22 cellular contexts compared by ENCODE assay signal in genomic region chr1:87130437-87130836, GRCh38.
DNase-seq lines count a peak whose midpoint lies in the region; ATAC-seq and TF ChIP-seq lines count a peak whose summit lies in the region.
"Had no signal": no experiment of that assay in that cellular context is flagged by ENCODE, and none has a peak within 500 bp of the region (broad histone marks: within the 10 kb centered on the region; RNA-seq: fewer than 3 reads in every experiment).

No MANE protein-coding gene starts in this region.

- peak; percentile 3 for DNase-seq in H7
- peak; percentile 80 for DNase-seq in OCI-M1 (lab: John Stamatoyannopoulos, UW)
- DNase-seq in esophagus squamous epithelium (lab: John Stamatoyannopoulos, UW) = no peak
- no peak for DNase-seq in psoas muscle
- no peak for DNase-seq in cerebellar nuclear complex (lab: John Stamatoyannopoulos, UW)
- no peak for DNase-seq in stimulated activated naive CD8-positive, alpha-beta T cell treated with anti-CD3 and anti-CD28 coated beads, Interleukin-15, Interleukin-2, amounts not matched to agents 100 U/mL and 50 U/mL, for 24 hours
- DNase-seq: ACHN; activated CD4-positive, CD25-positive, alpha-beta regulatory T cell treated with anti-CD3 and anti-CD28 coated beads, Interleukin-2, amount 50 U/mL, for 72 hours; activated CD8-positive, alpha-beta T cell treated with anti-CD3 and anti-CD28 coated beads for 36 hours; activated effector memory CD4-positive, alpha-beta T cell treated with Interleukin-2 at 50 U/mL for 16 hours; activated naive CD8-positive, alpha-beta T cell treated with anti-CD3 and anti-CD28 coated beads for 36 hours; Caco-2; DMS79 treated with DMSO at 0.1 percent for 48 hours; NCI-H1105 treated with DMSO at 0.1 percent for 48 hours; NCI-H446; T-helper 9 cell had no signal

- H3K4me1 ChIP-seq in esophagus squamous epithelium = peaks cover 0 to 58% (median 12%) of the 10 kb centered on the region in 3 donors
- H3K4me1 ChIP-seq in psoas muscle = no peaks in the 10 kb centered on the region
- H3K4me1 ChIP-seq: Caco-2 had no signal

- H3K9me3 ChIP-seq in esophagus squamous epithelium (no peaks in the 10 kb centered on the region), psoas muscle (no peaks in the 10 kb centered on the region)
- H3K9me3 ChIP-seq: BLaER1, Caco-2 had no signal

- 67 to 90% methylated on average over 2 to 4 of the region's 4 CpGs for WGBS in esophagus squamous epithelium, 2 donors
- 85 to 88% (median 86%) methylated on average over 4 of the region's 4 CpGs for WGBS in psoas muscle, 3 donors

- intact Hi-C loops in esophagus squamous epithelium (cut with DNase I) (loop anchor here (10.0 kb wide), 1 partner anchor 154 kb away; no protein-coding TSS in a partner anchor), psoas muscle (cut with DNase I) (loop anchor here in 1 of 2 donors (5.0 to 10.0 kb wide), 4 partner anchors 164 to 917 kb away; partner anchors contain the start of gene LMO4)

- H3K36me3 ChIP-seq in H7 (replicated peaks; ENCODE audit: control insufficient read depth, insufficient read depth, low read length) (no peaks in the 10 kb centered on the region), esophagus squamous epithelium (no peaks in the 10 kb centered on the region), psoas muscle (ENCODE audit: insufficient read depth in 1 of 2, low read depth in 1 of 2) (no peaks in the 10 kb centered on the region)
- H3K36me3 ChIP-seq: BLaER1 had no signal

- no peak for TF ChIP-seq CTCF in esophagus squamous epithelium (IDR thresholded peaks at IDR 0.05)
- TF ChIP-seq CTCF in psoas muscle (IDR thresholded peaks at IDR 0.05) = no peak

- no peak for TF ChIP-seq POLR2A in esophagus squamous epithelium (IDR thresholded peaks at IDR 0.05)

- ATAC-seq in psoas muscle (no peak), HG03095 (IDR thresholded peaks at IDR 0.05; ENCODE audit: unreplicated experiment) (no peak), GM19324 (IDR thresholded peaks at IDR 0.05; ENCODE audit: low FRiP score, unreplicated experiment) (no peak)
- ATAC-seq in stimulated activated naive CD8-positive, alpha-beta T cell treated with anti-CD3 and anti-CD28 coated beads, Interleukin-15, Interleukin-2, amounts not matched to agents 100 U/mL and 50 U/mL, for 24 hours = no peak
- ATAC-seq: activated CD8-positive, alpha-beta T cell treated with anti-CD3 and anti-CD28 coated beads for 36 hours; GM12878 had no signal

- H3K27ac ChIP-seq in esophagus squamous epithelium (peak overlapping the region in 3 of 4 donors; percentile 58 to 75 (median 65)), psoas muscle (no peak overlapping the region)
- H3K27ac ChIP-seq: BLaER1, epithelial cell of prostate had no signal

- H3K4me3 ChIP-seq in H7 (ENCODE audit: insufficient read depth, low read depth, low read length) (no peak overlapping the region), esophagus squamous epithelium (peak overlapping the region in 2 of 4 donors; percentile 21 to 40), psoas muscle (peak overlapping the region; percentile 31)
- H3K4me3 ChIP-seq: BLaER1, GM12878, skin epidermis had no signal

- H3K27me3 ChIP-seq in H7 (ENCODE audit: control insufficient read depth, insufficient read depth, low read length) (peaks cover 15% of the 10 kb centered on the region), esophagus squamous epithelium (peaks cover 0 to 7% (median 0%) of the 10 kb centered on the region in 4 donors), psoas muscle (ENCODE audit: insufficient read depth in 3 of 3, low read length in 2 of 3) (peaks cover 0 to 3% (median 0%) of the 10 kb centered on the region in 3 donors)
- H3K27me3 ChIP-seq: BLaER1 had no signal

Comparison
In these comparisons a context has a peak if more than half of its experiments do, and no peak if none do; other contexts are left out.
1. DNase-seq: peak in H7 (single experiment) and OCI-M1 (single experiment); none in esophagus squamous epithelium (single experiment), psoas muscle (0 of 2), cerebellar nuclear complex (0 of 2) and stimulated activated naive CD8-positive, alpha-beta T cell treated with anti-CD3 and anti-CD28 coated beads, Interleukin-15, Interleukin-2, amounts not matched to agents 100 U/mL and 50 U/mL, for 24 hours (single experiment).